Comparison of ENCODE assay signal across 24 cellular contexts in genomic region chr2:204853905-204854304, GRCh38.
A peak's percentile ranks its signal among the peaks of the same experiment; 100 is the strongest.
DNase-seq lines count a peak whose midpoint lies in the region; ATAC-seq and TF ChIP-seq lines count a peak whose summit lies in the region.
"Had no signal": no experiment of that assay in that cellular context is flagged by ENCODE, and none has a peak within 500 bp of the region (broad histone marks: within the 10 kb centered on the region; RNA-seq: fewer than 3 reads in every experiment).

No MANE protein-coding gene starts in this region.

- H3K36me3 ChIP-seq in muscle layer of duodenum (ENCODE audit: control insufficient read depth in 1 of 2, insufficient read depth in 2 of 2, low read length in 2 of 2) (no peaks in the 10 kb centered on the region), sigmoid colon (no peaks in the 10 kb centered on the region), uterus (no peaks in the 10 kb centered on the region)
- H3K36me3 ChIP-seq: BE2C; BLaER1 treated with 17β-estradiol and CSF1 and Interleukin-3, amounts not matched to agents 10 nM and 100 nM had no signal

- no peak overlapping the region for H3K27ac Mint-ChIP-seq in naive thymus-derived CD8-positive, alpha-beta T cell
- H3K27ac Mint-ChIP-seq in T-cell = no peak overlapping the region
- H3K27ac Mint-ChIP-seq: CD14-positive monocyte; CD4-positive, alpha-beta T cell; CD8-positive, alpha-beta memory T cell had no signal

- H3K27ac ChIP-seq in muscle layer of duodenum (ENCODE audit: low read length) (peak overlapping the region; percentile 14), sigmoid colon (peak overlapping the region; percentile 22 to 80 (median 67)), uterus (peak overlapping the region; percentile 1 to 73)
- H3K27ac ChIP-seq: A549; BLaER1 treated with 17β-estradiol and CSF1 and Interleukin-3, amounts not matched to agents 10 nM and 100 nM; GM23248 had no signal

- TF ChIP-seq CTCF in fibroblast of villous mesenchyme (IDR thresholded peaks at IDR 0.05; ENCODE audit: insufficient read depth, low read depth, low read length) = no peak
- TF ChIP-seq CTCF in sigmoid colon (IDR thresholded peaks at IDR 0.05) = no peak
- TF ChIP-seq CTCF in uterus (IDR thresholded peaks at IDR 0.05) = no peak

- CTCF ChIA-PET in T-cell (lab: Charles Lee) = no interaction called here

- DNase-seq in fibroblast of villous mesenchyme (ENCODE audit: low read depth) (peak; percentile 11), sigmoid colon (no peak), uterus (no peak), LoVo (ENCODE audit: low spot score) (no peak), T-cell (no peak)
- no peak for DNase-seq in naive thymus-derived CD8-positive, alpha-beta T cell
- DNase-seq: 8988T; ACHN; AML-193; BE2C; CD4-positive, alpha-beta T cell; CD8-positive, alpha-beta memory T cell; DMS 273 treated with DMSO at 0.1 percent for 48 hours; DMS79; EL; GDM1; GM23248; H7; HCEC 1CT had no signal

- H3K27me3 ChIP-seq in muscle layer of duodenum (ENCODE audit: low read depth, low read length) (no peaks in the 10 kb centered on the region), sigmoid colon (no peaks in the 10 kb centered on the region), uterus (no peaks in the 10 kb centered on the region)
- H3K27me3 ChIP-seq: BE2C; BLaER1 treated with 17β-estradiol and CSF1 and Interleukin-3, amounts not matched to agents 10 nM and 100 nM had no signal

- peak; percentile 36 to 76 (median 50) for TF ChIP-seq EP300 in sigmoid colon (IDR thresholded peaks at IDR 0.05)

- H3K4me3 Mint-ChIP-seq in naive thymus-derived CD8-positive, alpha-beta T cell = no peak overlapping the region
- H3K4me3 Mint-ChIP-seq in T-cell = no peak overlapping the region
- H3K4me3 Mint-ChIP-seq: CD14-positive monocyte; CD4-positive, alpha-beta T cell; CD8-positive, alpha-beta memory T cell had no signal

- no peak for ATAC-seq in naive thymus-derived CD8-positive, alpha-beta T cell
- ATAC-seq in T-cell (replicated peaks in 1 of 4) = no peak
- ATAC-seq: A549, GM12878 had no signal

- TF ChIP-seq POLR2A in sigmoid colon (IDR thresholded peaks at IDR 0.05) (no peak), uterus (IDR thresholded peaks at IDR 0.05) (no peak)

- 83 to 93% methylated on average over 1 of the region's 1 CpG for WGBS in sigmoid colon, 2 donors

- peaks cover 0 to 6% (median 2%) of the 10 kb centered on the region in 3 donors for H3K36me3 Mint-ChIP-seq in naive thymus-derived CD8-positive, alpha-beta T cell
- H3K36me3 Mint-ChIP-seq in T-cell = no peaks in the 10 kb centered on the region
- H3K36me3 Mint-ChIP-seq: CD14-positive monocyte; CD8-positive, alpha-beta memory T cell had no signal

- H3K9me3 ChIP-seq in muscle layer of duodenum (ENCODE audit: control insufficient read depth in 1 of 2, low read length in 2 of 2) = no peaks in the 10 kb centered on the region
- no peaks in the 10 kb centered on the region for H3K9me3 ChIP-seq in sigmoid colon
- H3K9me3 ChIP-seq in uterus = no peaks in the 10 kb centered on the region
- H3K9me3 ChIP-seq: A549; BE2C; BLaER1 treated with 17β-estradiol and CSF1 and Interleukin-3, amounts not matched to agents 10 nM and 100 nM had no signal

- peaks cover 0 to 4% (median 0%) of the 10 kb centered on the region in 9 donors for H3K9me3 Mint-ChIP-seq in naive thymus-derived CD8-positive, alpha-beta T cell
- no peaks in the 10 kb centered on the region for H3K9me3 Mint-ChIP-seq in T-cell
- H3K9me3 Mint-ChIP-seq: CD4-positive, alpha-beta T cell had no signal

- H3K27me3 Mint-ChIP-seq in naive thymus-derived CD8-positive, alpha-beta T cell = peaks cover 0 to 7% (median 0%) of the 10 kb centered on the region in 5 donors
- H3K27me3 Mint-ChIP-seq in T-cell = peaks cover 1 to 14% of the 10 kb centered on the region in 2 donors

- POLR2A ChIA-PET in naive thymus-derived CD8-positive, alpha-beta T cell (lab: Charles Lee) = no interaction called here
- POLR2A ChIA-PET in T-cell (lab: Charles Lee) = no interaction called here

- H3K4me1 Mint-ChIP-seq in naive thymus-derived CD8-positive, alpha-beta T cell = no peaks in the 10 kb centered on the region
- no peaks in the 10 kb centered on the region for H3K4me1 Mint-ChIP-seq in T-cell
- H3K4me1 Mint-ChIP-seq: CD14-positive monocyte; CD8-positive, alpha-beta memory T cell had no signal

- H3K4me3 ChIP-seq in fibroblast of villous mesenchyme (ENCODE audit: low read depth, low read length) (no peak overlapping the region), muscle layer of duodenum (ENCODE audit: low read depth in 1 of 2, low read length in 2 of 2) (no peak overlapping the region), sigmoid colon (no peak overlapping the region), uterus (no peak overlapping the region)
- H3K4me3 ChIP-seq: A549; BLaER1 treated with 17β-estradiol and CSF1 and Interleukin-3, amounts not matched to agents 10 nM and 100 nM; GM12878; GM23248 had no signal

- intact Hi-C loops in sigmoid colon (cut with DNase I) (no loop called here), uterus (cut with DNase I; ENCODE audit: low total_unique reads) (no loop called here)

- H3K4me1 ChIP-seq in muscle layer of duodenum (ENCODE audit: control insufficient read depth in 1 of 2, insufficient read depth in 2 of 2, low read length in 2 of 2) (no peaks in the 10 kb centered on the region), sigmoid colon (peaks cover 0 to 55% (median 30%) of the 10 kb centered on the region in 4 donors), uterus (no peaks in the 10 kb centered on the region)
- H3K4me1 ChIP-seq: A549; BE2C; BLaER1 treated with 17β-estradiol and CSF1 and Interleukin-3, amounts not matched to agents 10 nM and 100 nM had no signal

Comparison
In these comparisons a context has a peak if more than half of its experiments do, and no peak if none do; other contexts are left out.
1. H3K27ac ChIP-seq: peak in every context shown above with its lines; median percentile 67 in sigmoid colon; 37 in uterus; 14 in muscle layer of duodenum.